26 cellular contexts compared by ENCODE assay signal in genomic region chr14:93943052-93943451, GRCh38. TPM values are rescaled to one million over a fixed set of nuclear protein-coding genes. Genes with fewer than 3 reads are reported as not detected.
DNase-seq lines count a peak whose midpoint lies in the region; ATAC-seq, FAIRE-seq and TF ChIP-seq lines count a peak whose summit lies in the region.
"Had no signal": no experiment of that assay in that cellular context is flagged by ENCODE, and none has a peak within 500 bp of the region (broad histone marks: within the 10 kb centered on the region; RNA-seq: fewer than 3 reads in every experiment).

No MANE protein-coding gene starts in this region.

- H3K4me3 ChIP-seq in fibroblast of mammary gland (ENCODE audit: control insufficient read depth, low read depth, low read length) (no peak overlapping the region), retinal pigment epithelial cell (ENCODE audit: low read length) (no peak overlapping the region)
- H3K4me3 ChIP-seq: coronary artery, testis had no signal

- H3K27me3 Mint-ChIP-seq in naive thymus-derived CD8-positive, alpha-beta T cell = peaks cover 0 to 15% (median 6%) of the 10 kb centered on the region in 5 donors
- H3K27me3 Mint-ChIP-seq: T-cell had no signal

- POLR2A ChIA-PET in naive thymus-derived CD8-positive, alpha-beta T cell (lab: Charles Lee) = interaction anchor here (0.9 kb wide), 1 partner anchor 13 kb away, joined by 3 read pairs; no protein-coding TSS in a partner anchor

- no peaks in the 10 kb centered on the region for H3K36me3 Mint-ChIP-seq in naive thymus-derived CD8-positive, alpha-beta T cell
- H3K36me3 Mint-ChIP-seq: mesothelial cell of epicardium, T-cell had no signal

- no peak overlapping the region for H3K4me3 Mint-ChIP-seq in naive thymus-derived CD8-positive, alpha-beta T cell
- H3K4me3 Mint-ChIP-seq: mesothelial cell of epicardium, neural crest cell, T-cell had no signal

- peak; percentile 85 for FAIRE-seq in RCC 7860 (lab: Jason Lieb, UNC)

- no peak overlapping the region for H3K27ac Mint-ChIP-seq in naive thymus-derived CD8-positive, alpha-beta T cell
- H3K27ac Mint-ChIP-seq: CD8-positive, alpha-beta memory T cell; mesothelial cell of epicardium; T-cell had no signal

- DNase-seq in EL (peak; percentile 47), RCC 7860 (ENCODE audit: low spot score) (peak; percentile 76), fibroblast of mammary gland (ENCODE audit: low read depth) (peak; percentile 29), retinal pigment epithelial cell (ENCODE audit: low read depth) (peak; percentile 94), AG20443 (ENCODE audit: low spot score) (no peak), ecto neural progenitor cell (ENCODE audit: low spot score) (no peak)
- DNase-seq in naive thymus-derived CD8-positive, alpha-beta T cell = no peak
- DNase-seq: activated CD4-positive, alpha-beta T cell treated with anti-CD3 and anti-CD28 coated beads, Interleukin-2, amount 50 U/mL, for 1 hour; activated CD8-positive, alpha-beta memory T cell treated with anti-CD3 and anti-CD28 coated beads, Interleukin-2, amount 50 U/mL, for 48 hours; activated gamma-delta T cell treated with Interleukin-2 at 50 U/mL for 16 hours; aorta; CD8-positive, alpha-beta memory T cell; DND-41; hypothalamus; NCI-H1105; NCI-H526; Right ventricle myocardium superior; stimulated activated CD4-positive, alpha-beta T cell treated with anti-CD3 and anti-CD28 coated beads, Interleukin-15, amount 100 ng/mL, for 24 hours; T-cell; testis had no signal

- no peak for ATAC-seq in naive thymus-derived CD8-positive, alpha-beta T cell
- ATAC-seq in HG02981 (IDR thresholded peaks at IDR 0.05; ENCODE audit: unreplicated experiment) = no peak
- ATAC-seq: T-cell had no signal

- peaks cover 0 to 12% (median 3%) of the 10 kb centered on the region in 4 donors for H3K4me1 Mint-ChIP-seq in naive thymus-derived CD8-positive, alpha-beta T cell
- H3K4me1 Mint-ChIP-seq: mesothelial cell of epicardium had no signal

- TF ChIP-seq CTCF in fibroblast of mammary gland (conservative IDR thresholded peaks at IDR 0.05; ENCODE audit: control insufficient read depth, insufficient read depth, low read depth, low read length) (no peak), retinal pigment epithelial cell (conservative IDR thresholded peaks at IDR 0.05; ENCODE audit: low read depth, low read length) (no peak)

- no peaks in the 10 kb centered on the region for H3K9me3 Mint-ChIP-seq in naive thymus-derived CD8-positive, alpha-beta T cell
- H3K9me3 Mint-ChIP-seq: CD8-positive, alpha-beta memory T cell; mesothelial cell of epicardium; neural crest cell; T-cell had no signal

RNA-seq across cellular contexts. Expression of gene FAM181A, which starts 15.9 kb away (rescaled TPM):
- total RNA-seq in naive thymus-derived CD8-positive, alpha-beta T cell = not detected
- polyA plus RNA-seq in naive thymus-derived CD8-positive, alpha-beta T cell = not detected
- total RNA-seq: aorta; CD8-positive, alpha-beta memory T cell; HT-29; mesothelial cell of epicardium; pulmonary artery endothelial cell; Right ventricle myocardium superior; T-cell had no signal
- polyA plus RNA-seq: aorta; CD8-positive, alpha-beta memory T cell had no signal

RNA-seq across cellular contexts. Expression of gene ASB2, which starts 33.3 kb away (rescaled TPM):
- 1 to 10 TPM; 1.5 to 1.8 TPM for total RNA-seq in naive thymus-derived CD8-positive, alpha-beta T cell
- polyA plus RNA-seq in naive thymus-derived CD8-positive, alpha-beta T cell = 1 to 10 TPM in 1 of 3 donors, not detected in 2; 2.0 TPM
- total RNA-seq: pulmonary artery endothelial cell had no signal

RNA-seq across cellular contexts. Expression of gene CCDC197, which starts 54.0 kb away (rescaled TPM):
- total RNA-seq in naive thymus-derived CD8-positive, alpha-beta T cell = not detected
- not detected for polyA plus RNA-seq in naive thymus-derived CD8-positive, alpha-beta T cell
- total RNA-seq: CD8-positive, alpha-beta memory T cell; HT-29; mesothelial cell of epicardium; neural crest cell; pulmonary artery endothelial cell; T-cell had no signal
- polyA plus RNA-seq: aorta; CD8-positive, alpha-beta memory T cell had no signal

Comparison
In these comparisons a context has a peak if more than half of its experiments do, and no peak if none do; other contexts are left out.
1. DNase-seq: peak in EL (single experiment), RCC 7860 (single experiment), fibroblast of mammary gland (single experiment) and retinal pigment epithelial cell (single experiment); none in naive thymus-derived CD8-positive, alpha-beta T cell (0 of 10), AG20443 (single experiment) and ecto neural progenitor cell (single experiment).